In the genomic region with DNA sequence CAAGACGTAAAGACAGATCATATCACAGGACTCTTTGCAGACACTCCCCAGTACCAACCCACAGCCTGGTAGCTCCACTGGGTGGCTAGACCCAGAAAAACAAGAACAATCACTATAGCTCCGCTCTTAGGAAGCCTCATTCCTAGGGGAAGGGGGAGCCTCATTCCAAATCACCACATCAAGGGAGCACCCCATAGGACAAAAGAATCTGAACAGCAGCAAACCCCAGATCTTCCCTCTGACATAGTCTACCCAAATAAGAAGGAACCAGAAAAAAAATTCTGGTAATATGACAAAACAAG, we compare ENCODE assay signal across 13 cellular contexts.
"Had no signal": no experiment of that assay in that cellular context is flagged by ENCODE, and none has a peak within 500 bp of the region (broad histone marks: within the 10 kb centered on the region; RNA-seq: fewer than 3 reads in every experiment).

No MANE protein-coding gene starts in this region.

- ATAC-seq: heart left ventricle; natural killer cell treated with Interleukin-12 subunit alpha and Interleukin-12 subunit beta and Interleukin-15 and Interleukin-18, amount 100 ng/mL, for 72 hours had no signal

- DNase-seq: foreskin melanocyte; heart left ventricle; hippocampal formation; kidney glomerular epithelial cell; mammary epithelial cell; ovary; small intestine; stimulated activated CD4-positive, alpha-beta T cell treated with anti-CD3 and anti-CD28 coated beads, Interleukin-12 subunit alpha, Interleukin-12 subunit beta, amount 100 ng/mL, for 4 hours; stimulated activated naive CD4-positive, alpha-beta T cell treated with Interleukin-2 at 50 U/mL for 16 hours had no signal

- H3K36me3 ChIP-seq: ovary, right atrium auricular region had no signal

- H3K4me1 Mint-ChIP-seq: central memory CD8-positive, alpha-beta T cell; mesothelial cell of epicardium had no signal

- H3K4me3 ChIP-seq: heart left ventricle, ovary, right atrium auricular region had no signal

- H3K27ac ChIP-seq: heart left ventricle, ovary, right atrium auricular region had no signal

- H3K4me1 ChIP-seq: heart left ventricle, right atrium auricular region had no signal

- H3K36me3 Mint-ChIP-seq: natural killer cell treated with Interleukin-12 subunit alpha and Interleukin-12 subunit beta and Interleukin-15 and Interleukin-18, amount 100 ng/mL, for 72 hours had no signal

- H3K4me3 Mint-ChIP-seq: central memory CD8-positive, alpha-beta T cell; mesothelial cell of epicardium; natural killer cell treated with Interleukin-12 subunit alpha and Interleukin-12 subunit beta and Interleukin-15 and Interleukin-18, amount 100 ng/mL, for 72 hours had no signal

- H3K27me3 ChIP-seq: heart left ventricle, ovary, right atrium auricular region had no signal

- H3K27ac Mint-ChIP-seq: mesothelial cell of epicardium; natural killer cell treated with Interleukin-12 subunit alpha and Interleukin-12 subunit beta and Interleukin-15 and Interleukin-18, amount 100 ng/mL, for 72 hours had no signal

- H3K9me3 Mint-ChIP-seq: central memory CD8-positive, alpha-beta T cell had no signal
